In the genomic region with DNA sequence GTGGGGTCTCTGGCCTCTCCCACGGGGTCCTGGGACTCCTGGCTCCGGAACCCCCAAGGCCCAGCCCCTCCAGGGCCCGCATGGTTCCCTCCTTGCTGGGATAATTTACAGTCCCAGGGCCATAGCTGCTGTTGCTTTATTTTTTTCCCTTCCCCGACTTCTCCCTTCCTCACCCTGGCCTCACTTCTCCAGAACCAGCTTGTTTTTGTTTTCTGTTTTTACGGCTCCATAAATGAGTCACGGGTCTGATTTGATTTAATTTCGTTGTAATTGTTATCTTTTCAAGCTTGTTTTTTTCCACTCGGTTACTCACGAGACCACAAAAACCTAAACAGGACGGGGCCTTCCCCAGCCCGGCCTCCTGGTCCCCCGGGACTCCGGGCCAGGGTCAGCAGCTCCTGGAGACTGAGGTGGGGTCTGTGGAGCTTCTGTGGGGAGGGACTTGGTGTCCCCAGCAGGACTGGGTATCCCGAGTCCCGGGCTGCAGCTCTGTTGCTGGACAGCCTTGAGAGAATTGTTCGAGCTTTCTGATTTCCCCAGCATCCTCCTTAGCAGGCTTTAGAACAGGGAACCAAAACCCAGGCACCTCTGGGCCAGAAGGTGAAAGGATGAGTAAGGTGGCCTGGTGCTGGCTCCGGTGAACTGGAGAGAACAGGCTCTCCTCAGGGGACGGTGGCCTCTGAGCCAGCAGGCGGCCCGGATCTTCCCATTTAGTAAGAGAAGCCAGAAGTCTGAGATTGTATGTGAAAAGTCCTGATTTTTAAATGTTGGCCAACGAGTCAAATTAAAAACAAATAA, we compare ENCODE assay signal across 8 cellular contexts.
DNase-seq lines count a peak whose midpoint lies in the region; ATAC-seq and TF ChIP-seq lines count a peak whose summit lies in the region.

No MANE protein-coding gene starts in this region.

- no peaks in the 10 kb centered on the region for H3K36me3 Mint-ChIP-seq in stimulated activated naive B cell treated with anti-CD40 and anti-IgM and Interleukin-4, amounts not matched to agents 10 μg/mL and 1 μg/mL and 100 μg/mL, for 72 hours

- 61 to 74% methylated on average over 8 to 10 of the region's 21 CpGs for WGBS in gastroesophageal sphincter (ENCODE audit: low coverage in 1 of 2), 2 donors

- H3K9me3 ChIP-seq in gastroesophageal sphincter: no peaks in the 10 kb centered on the region

- H3K4me1 Mint-ChIP-seq in stimulated activated naive B cell treated with anti-CD40 and anti-IgM and Interleukin-4, amounts not matched to agents 10 μg/mL and 1 μg/mL and 100 μg/mL, for 72 hours: peaks cover 26 to 41% of the 10 kb centered on the region in 2 donors

- ATAC-seq in gastroesophageal sphincter: peak; percentile 47
- peak; percentile 95 to 96 for ATAC-seq in stimulated activated naive B cell treated with anti-CD40 and anti-IgM and Interleukin-4, amounts not matched to agents 10 μg/mL and 1 μg/mL and 100 μg/mL, for 72 hours (replicated peaks)
- ATAC-seq in GM18861 (IDR thresholded peaks at IDR 0.05; ENCODE audit: unreplicated experiment): no peak

- H3K27me3 Mint-ChIP-seq in stimulated activated naive B cell treated with anti-CD40 and anti-IgM and Interleukin-4, amounts not matched to agents 10 μg/mL and 1 μg/mL and 100 μg/mL, for 72 hours: peaks cover 45 to 49% of the 10 kb centered on the region in 2 donors

- peaks cover 0 to 44% (median 28%) of the 10 kb centered on the region in 3 donors for H3K4me1 ChIP-seq in gastroesophageal sphincter

- TF ChIP-seq CTCF in gastroesophageal sphincter (IDR thresholded peaks at IDR 0.05): no peak

- H3K9me3 Mint-ChIP-seq in stimulated activated naive B cell treated with anti-CD40 and anti-IgM and Interleukin-4, amounts not matched to agents 10 μg/mL and 1 μg/mL and 100 μg/mL, for 72 hours: no peaks in the 10 kb centered on the region

- H3K27ac Mint-ChIP-seq in stimulated activated naive B cell treated with anti-CD40 and anti-IgM and Interleukin-4, amounts not matched to agents 10 μg/mL and 1 μg/mL and 100 μg/mL, for 72 hours: peak overlapping the region; percentile 90

- no peak overlapping the region for H3K4me3 ChIP-seq in gastroesophageal sphincter

- H3K36me3 ChIP-seq in gastroesophageal sphincter: no peaks in the 10 kb centered on the region

- H3K27ac ChIP-seq in gastroesophageal sphincter: peak overlapping the region in 3 of 4 donors; percentile 68 to 76 (median 75)

- peak overlapping the region; percentile 53 to 65 for H3K4me3 Mint-ChIP-seq in stimulated activated naive B cell treated with anti-CD40 and anti-IgM and Interleukin-4, amounts not matched to agents 10 μg/mL and 1 μg/mL and 100 μg/mL, for 72 hours

- TF ChIP-seq EP300 in gastroesophageal sphincter (IDR thresholded peaks at IDR 0.05): no peak

- peak; percentile 13 for DNase-seq in stimulated activated CD4-positive, alpha-beta T cell treated with anti-CD3 and anti-CD28 coated beads, Interleukin-15, amount 100 ng/mL, for 24 hours
- DNase-seq in stimulated activated CD4-positive, alpha-beta T cell treated with anti-CD3 and anti-CD28 coated beads, Interleukin-2, amount 100 ng/mL, for 24 hours: no peak
- DNase-seq in SK-N-DZ (ENCODE audit: low spot score) (peak; percentile 82), NCI-H2196 (lab: John Stamatoyannopoulos, UW; ENCODE audit: unreplicated experiment) (no peak)
- DNase-seq in stimulated activated naive B cell treated with anti-CD40 and anti-IgM and Interleukin-4, amounts not matched to agents 10 μg/mL and 1 μg/mL and 100 μg/mL, for 72 hours: peak; percentile 70
- DNase-seq in activated CD4-positive, CD25-positive, alpha-beta regulatory T cell (lab: John Stamatoyannopoulos, UW): no peak

- no peaks in the 10 kb centered on the region for H3K27me3 ChIP-seq in gastroesophageal sphincter

- TF ChIP-seq POLR2A in gastroesophageal sphincter (IDR thresholded peaks at IDR 0.05): no peak

Comparison
In these comparisons a context has a peak if more than half of its experiments do, and no peak if none do; other contexts are left out.
1. DNase-seq: peak in stimulated activated CD4-positive, alpha-beta T cell treated with anti-CD3 and anti-CD28 coated beads, Interleukin-15, amount 100 ng/mL, for 24 hours (single experiment), SK-N-DZ (single experiment) and stimulated activated naive B cell treated with anti-CD40 and anti-IgM and Interleukin-4, amounts not matched to agents 10 μg/mL and 1 μg/mL and 100 μg/mL, for 72 hours (single experiment); none in stimulated activated CD4-positive, alpha-beta T cell treated with anti-CD3 and anti-CD28 coated beads, Interleukin-2, amount 100 ng/mL, for 24 hours (0 of 2), activated CD4-positive, CD25-positive, alpha-beta regulatory T cell (0 of 4) and NCI-H2196 (single experiment).